In genomic region chr10:124719213-124719851, GRCh38 we compare ENCODE assay signal across 8 cellular contexts. TPM values are rescaled to one million over a fixed set of nuclear protein-coding genes. Genes with fewer than 3 reads are reported as not detected.
A peak's percentile ranks its signal among the peaks of the same experiment; 100 is the strongest.
DNase-seq lines count a peak whose midpoint lies in the region; ATAC-seq and TF ChIP-seq lines count a peak whose summit lies in the region.

No MANE protein-coding gene starts in this region.

- peak; percentile 40 for DNase-seq in GF-D8 (lab: John Stamatoyannopoulos, UW)
- DNase-seq in Jurkat, Clone E6-1 (ENCODE audit: low read depth, low spot score): peak; percentile 86
- peak; percentile 51 for DNase-seq in activated CD4-positive, alpha-beta T cell treated with anti-CD3 and anti-CD28 coated beads for 1 hour
- DNase-seq in dermis microvascular lymphatic vessel endothelial cell (ENCODE audit: low read depth in 2 of 2): peak; percentile 80 to 88
- peak; percentile 87 for DNase-seq in middle frontal gyrus (ENCODE audit: extremely low spot score, low spot score)
- DNase-seq in tibial nerve (ENCODE audit: low spot score in 2 of 2): peak in 1 of 2 donors; percentile 77
- DNase-seq in HuH-7.5 (ENCODE audit: low spot score): no peak

- H3K9me3 ChIP-seq in tibial nerve: no peaks in the 10 kb centered on the region

- ATAC-seq in GM21526 (IDR thresholded peaks at IDR 0.05; ENCODE audit: low FRiP score, unreplicated experiment): peak; percentile 47

- peak; percentile 60 to 83 (median 61) for TF ChIP-seq CTCF in tibial nerve (IDR thresholded peaks at IDR 0.05)

- TF ChIP-seq POLR2A in tibial nerve (IDR thresholded peaks at IDR 0.05): no peak

- peaks cover 0 to 96% (median 91%) of the 10 kb centered on the region in 4 donors for H3K4me1 ChIP-seq in tibial nerve

- no peak overlapping the region; the same call in none of the 2 replicates for H3K4me3 ChIP-seq in Jurkat, Clone E6-1 (ENCODE audit: low read length)
- peak overlapping the region in 1 of 4 donors; percentile 7 for H3K4me3 ChIP-seq in tibial nerve

- peak in 1 of 2 donors; percentile 77 for TF ChIP-seq EP300 in tibial nerve (IDR thresholded peaks at IDR 0.05)

- no peaks in the 10 kb centered on the region for H3K36me3 ChIP-seq in tibial nerve

- WGBS in tibial nerve, 2 donors: 14 to 18% methylated on average over 8 of the region's 8 CpGs

- H3K27ac ChIP-seq in tibial nerve: peak overlapping the region; percentile 79 to 98 (median 90)

- no peaks in the 10 kb centered on the region for H3K27me3 ChIP-seq in tibial nerve

RNA-seq across cellular contexts. Expression of gene FAM53B, which starts 24.8 kb away (rescaled TPM):
- 18.1 TPM for polyA plus RNA-seq in Jurkat, Clone E6-1 (2012; ENCODE audit: insufficient read depth, insufficient read length)
- total RNA-seq in dermis microvascular lymphatic vessel endothelial cell: 14.9 and 15.2 TPM in 2 replicates
- 10 to 100 TPM; 60.8 to 84.8 (median 78.8) TPM for total RNA-seq in tibial nerve
